In the genomic region with DNA sequence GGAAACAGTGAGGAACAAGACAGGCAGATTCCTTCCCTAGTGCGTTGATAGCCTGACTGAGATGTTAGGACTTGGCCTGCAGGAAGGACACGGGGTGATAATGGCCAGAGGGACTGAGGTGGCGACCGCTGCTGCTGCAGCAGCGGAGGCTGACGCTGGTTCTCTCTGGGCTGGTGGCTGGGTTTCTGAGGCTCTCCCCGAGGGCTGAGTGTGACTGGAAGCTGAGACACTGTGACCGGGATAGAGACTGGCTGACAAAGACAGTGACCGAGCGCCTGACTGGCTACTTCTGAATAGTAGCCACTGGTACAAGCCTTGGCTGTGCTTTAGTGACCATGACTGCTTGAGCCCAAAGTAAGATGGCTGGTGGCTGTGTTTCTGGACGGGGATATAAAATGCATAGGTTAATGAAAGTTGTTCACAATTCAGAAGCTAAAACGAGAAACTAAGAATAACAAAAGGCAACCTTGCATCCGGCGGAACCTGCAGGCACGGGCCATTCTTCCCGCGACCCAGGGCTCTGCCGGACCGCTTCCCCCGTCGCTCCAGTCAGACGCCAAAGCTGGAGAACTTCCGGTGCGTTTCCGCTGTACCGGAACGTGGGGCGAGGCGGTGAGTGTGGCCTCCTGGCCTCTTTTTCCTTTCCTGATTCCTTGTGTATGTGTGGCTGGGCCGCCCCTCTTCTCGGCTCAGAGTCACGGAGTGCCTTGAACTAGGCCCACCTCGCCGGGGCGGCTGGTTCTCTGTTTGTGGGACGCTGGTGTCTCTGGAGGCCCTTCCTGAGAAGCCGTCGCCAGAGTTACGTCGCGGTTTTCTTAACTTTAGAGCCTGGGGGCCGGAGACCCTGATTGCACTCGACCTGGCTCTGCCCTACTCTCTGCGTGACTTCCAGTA, we compare ENCODE assay signal across 8 cellular contexts. TPM values are rescaled to one million over a fixed set of nuclear protein-coding genes. Genes with fewer than 3 reads are reported as not detected.
DNase-seq lines count a peak whose midpoint lies in the region; ATAC-seq and TF ChIP-seq lines count a peak whose summit lies in the region.

A gene with protein sequence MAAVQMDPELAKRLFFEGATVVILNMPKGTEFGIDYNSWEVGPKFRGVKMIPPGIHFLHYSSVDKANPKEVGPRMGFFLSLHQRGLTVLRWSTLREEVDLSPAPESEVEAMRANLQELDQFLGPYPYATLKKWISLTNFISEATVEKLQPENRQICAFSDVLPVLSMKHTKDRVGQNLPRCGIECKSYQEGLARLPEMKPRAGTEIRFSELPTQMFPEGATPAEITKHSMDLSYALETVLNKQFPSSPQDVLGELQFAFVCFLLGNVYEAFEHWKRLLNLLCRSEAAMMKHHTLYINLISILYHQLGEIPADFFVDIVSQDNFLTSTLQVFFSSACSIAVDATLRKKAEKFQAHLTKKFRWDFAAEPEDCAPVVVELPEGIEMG (plus strand): TSS at position 587 of the 894 bp plus-strand sequence. CDS start 3,391 bp downstream, outside the sequence.

- peaks cover 16% of the 10 kb centered on the region for H3K36me3 Mint-ChIP-seq in nephron progenitor cell (ENCODE audit: low read depth)

- TF ChIP-seq CTCF in LNCaP clone FGC (IDR thresholded peaks at IDR 0.05; ENCODE audit: control insufficient read depth, extremely low read depth, insufficient read depth) = no peak
- no peak for TF ChIP-seq CTCF in fibroblast of the aortic adventitia (IDR thresholded peaks at IDR 0.05; ENCODE audit: insufficient read depth, low read length)
- TF ChIP-seq CTCF in nephron progenitor cell (IDR thresholded peaks at IDR 0.05) = no peak

- peak within 1 kb of the TSS; percentile 98 for H3K27ac Mint-ChIP-seq in nephron progenitor cell

- peak; percentile 81 for ATAC-seq in GM19397 (IDR thresholded peaks at IDR 0.05; ENCODE audit: unreplicated experiment)
- ATAC-seq in stimulated activated naive CD8-positive, alpha-beta T cell treated with anti-CD3 and anti-CD28 coated beads, Interleukin-15, Interleukin-2, amounts not matched to agents 100 U/mL and 50 U/mL, for 24 hours = peak; percentile 96

- H3K27me3 Mint-ChIP-seq in nephron progenitor cell (ENCODE audit: low read depth, poor library complexity) = peaks cover 19% of the 10 kb centered on the region

- H3K4me1 Mint-ChIP-seq in nephron progenitor cell = peaks cover 29% of the 10 kb centered on the region

- H3K4me3 ChIP-seq in LNCaP clone FGC (ENCODE audit: low read depth, low read length) (peak within 1 kb of the TSS; percentile 75), fibroblast of the aortic adventitia (ENCODE audit: low read depth, low read length) (peak within 1 kb of the TSS; percentile 75)

- H3K9me3 Mint-ChIP-seq in nephron progenitor cell = no peaks in the 10 kb centered on the region

- DNase-seq in Ammon's horn (ENCODE audit: low spot score) (peak; percentile 84), LNCaP clone FGC (ENCODE audit: low read depth) (peak; percentile 37), SHP77 treated with DMSO at 0.1 percent for 48 hours (lab: John Stamatoyannopoulos, UW) (peak; percentile 62), fibroblast of the aortic adventitia (ENCODE audit: low read depth) (peak; percentile 78), nephron progenitor cell (peak; percentile 76)
- DNase-seq in activated effector memory CD4-positive, alpha-beta T cell treated with Interleukin-2 at 50 U/mL for 16 hours = peak; percentile 69
- peak; percentile 85 for DNase-seq in stimulated activated naive CD8-positive, alpha-beta T cell treated with anti-CD3 and anti-CD28 coated beads, Interleukin-15, Interleukin-2, amounts not matched to agents 100 U/mL and 50 U/mL, for 24 hours

- peak within 1 kb of the TSS; percentile 85 for H3K4me3 Mint-ChIP-seq in nephron progenitor cell

RNA-seq across cellular contexts. Expression of the gene that starts here (rescaled TPM):
- total RNA-seq in fibroblast of the aortic adventitia (ENCODE audit: low replicate concordance) = 23.5 and 38.3 TPM in 2 replicates

Comparison
In these comparisons a context has a peak if more than half of its experiments do, and no peak if none do; other contexts are left out.
1. Peak in every context shown above with its lines: DNase-seq, ATAC-seq and H3K4me3 ChIP-seq.